Comparison of ENCODE assay signal across 5 cellular contexts in genomic region chr21:27833298-27833697, GRCh38.
"Had no signal": no experiment of that assay in that cellular context is flagged by ENCODE, and none has a peak within 500 bp of the region (broad histone marks: within the 10 kb centered on the region; RNA-seq: fewer than 3 reads in every experiment).

No MANE protein-coding gene starts in this region.

- H3K27ac ChIP-seq: HL-60 had no signal

- ATAC-seq: HepG2, K562 had no signal

- DNase-seq: KBM-7, KG1 had no signal

- H3K4me3 ChIP-seq: K562 had no signal
